ENCODE assay signal across 14 cellular contexts in the genomic region with DNA sequence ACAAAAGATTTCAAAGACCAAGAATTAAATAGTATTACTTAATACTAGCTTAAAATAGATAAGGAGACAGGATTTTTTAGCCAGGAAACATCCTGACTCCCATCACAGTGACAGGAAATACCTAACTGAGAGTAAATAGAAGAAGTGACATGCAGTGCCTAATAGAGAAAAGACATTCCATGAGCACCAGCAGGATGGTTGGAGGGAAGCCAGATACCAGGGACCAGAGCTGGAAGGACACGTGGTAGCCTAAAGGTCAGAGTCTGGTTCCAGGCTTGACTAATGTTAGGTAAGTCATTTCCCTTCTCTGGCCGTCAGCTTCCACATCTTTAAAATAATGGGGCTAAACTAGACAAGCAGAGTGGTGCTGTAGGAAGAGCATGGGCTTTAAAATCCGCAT. TPM values are rescaled to one million over a fixed set of nuclear protein-coding genes. Genes with fewer than 3 reads are reported as not detected.
DNase-seq lines count a peak whose midpoint lies in the region; ATAC-seq lines count a peak whose summit lies in the region.
"Had no signal": no experiment of that assay in that cellular context is flagged by ENCODE, and none has a peak within 500 bp of the region (broad histone marks: within the 10 kb centered on the region; RNA-seq: fewer than 3 reads in every experiment).

No MANE protein-coding gene starts in this region.

- H3K27me3 Mint-ChIP-seq in activated T-cell treated with anti-CD3 and anti-CD28 coated beads, Interleukin-2, amount 50 U/mL, for 24 hours: no peaks in the 10 kb centered on the region
- H3K27me3 Mint-ChIP-seq: CD4-positive, alpha-beta T cell; naive thymus-derived CD8-positive, alpha-beta T cell had no signal

- H3K4me3 Mint-ChIP-seq in activated T-cell treated with anti-CD3 and anti-CD28 coated beads, Interleukin-2, amount 50 U/mL, for 24 hours: no peak overlapping the region
- H3K4me3 Mint-ChIP-seq: CD4-positive, alpha-beta T cell; naive thymus-derived CD8-positive, alpha-beta T cell; T-helper 1 cell treated with Interleukin-12 subunit alpha and Interleukin-12 subunit beta and Interleukin-4 antibody, amounts not matched to agents 30 μg/mL and 1 μg/mL, for 36 hours; WTC11 had no signal

- ATAC-seq in left ventricle myocardium superior: peak; percentile 39
- ATAC-seq in HG03175 (IDR thresholded peaks at IDR 0.05; ENCODE audit: unreplicated experiment): no peak
- ATAC-seq in HG03095 (IDR thresholded peaks at IDR 0.05; ENCODE audit: unreplicated experiment): no peak
- ATAC-seq: naive thymus-derived CD8-positive, alpha-beta T cell; WTC11 had no signal

- H3K36me3 Mint-ChIP-seq in activated T-cell treated with anti-CD3 and anti-CD28 coated beads, Interleukin-2, amount 50 U/mL, for 24 hours (ENCODE audit: low read depth): peaks cover 97% of the 10 kb centered on the region

- DNase-seq in left ventricle myocardium superior: no peak
- DNase-seq in cardiac septum (ENCODE audit: low spot score): no peak
- peak; percentile 7 for DNase-seq in amniotic epithelial cell (ENCODE audit: low read depth)
- DNase-seq in iris pigment epithelial cell (ENCODE audit: low read depth): peak; percentile 24
- no peak for DNase-seq in activated T-cell treated with anti-CD3 and anti-CD28 coated beads, Interleukin-2, amount 50 U/mL, for 24 hours
- no peak for DNase-seq in MV-4-11 (lab: John Stamatoyannopoulos, UW)
- DNase-seq: CD4-positive, alpha-beta T cell; naive thymus-derived CD8-positive, alpha-beta T cell; NCI-H2171 treated with DMSO at 0.1 percent for 48 hours; RPMI8226 had no signal

- no peaks in the 10 kb centered on the region for H3K9me3 Mint-ChIP-seq in activated T-cell treated with anti-CD3 and anti-CD28 coated beads, Interleukin-2, amount 50 U/mL, for 24 hours
- H3K9me3 Mint-ChIP-seq: CD4-positive, alpha-beta T cell; naive thymus-derived CD8-positive, alpha-beta T cell; T-helper 1 cell treated with Interleukin-12 subunit alpha and Interleukin-12 subunit beta and Interleukin-4 antibody, amounts not matched to agents 30 μg/mL and 1 μg/mL, for 36 hours; WTC11 had no signal

- intact Hi-C loops in left ventricle myocardium superior (cut with micrococcal nuclease): no loop called here
- intact Hi-C loops in cardiac septum (cut with DNase I): no loop called here

- H3K27ac Mint-ChIP-seq in activated T-cell treated with anti-CD3 and anti-CD28 coated beads, Interleukin-2, amount 50 U/mL, for 24 hours: no peak overlapping the region
- H3K27ac Mint-ChIP-seq: CD4-positive, alpha-beta T cell; T-helper 1 cell treated with Interleukin-12 subunit alpha and Interleukin-12 subunit beta and Interleukin-4 antibody, amounts not matched to agents 30 μg/mL and 1 μg/mL, for 36 hours; WTC11 had no signal

- H3K4me1 Mint-ChIP-seq in activated T-cell treated with anti-CD3 and anti-CD28 coated beads, Interleukin-2, amount 50 U/mL, for 24 hours (ENCODE audit: low read depth): no peaks in the 10 kb centered on the region
- H3K4me1 Mint-ChIP-seq: WTC11 had no signal

RNA-seq across cellular contexts. Expression of gene CDK5RAP2, which starts 41.6 kb away (rescaled TPM):
- total RNA-seq in left ventricle myocardium superior: 83.6 TPM
- total RNA-seq in cardiac septum: 48.2 TPM

Comparison
In these comparisons a context has a peak if more than half of its experiments do, and no peak if none do; other contexts are left out.
1. DNase-seq: peak in amniotic epithelial cell (single experiment) and iris pigment epithelial cell (single experiment); none in left ventricle myocardium superior (single experiment), cardiac septum (single experiment), activated T-cell treated with anti-CD3 and anti-CD28 coated beads, Interleukin-2, amount 50 U/mL, for 24 hours (single experiment) and MV-4-11 (single experiment).